ENCODE assay signal across 1 cellular context in genomic region chr20:44394520-44395182, GRCh38.
TF ChIP-seq lines count a peak whose summit lies in the region.

No MANE protein-coding gene starts in this region.

TF ChIP-seq in HepG2, 621 proteins besides CTCF, POLR2A, EP300 and RAD21 (continued from another document and continues in another):
- TF ChIP-seq ZFP36L1 (CRISPR knock-in tag; IDR thresholded peaks at IDR 0.05) (peak; percentile 88; the same call in 1 of the 2 replicates), KAT8 (CRISPR knock-in tag; IDR thresholded peaks at IDR 0.05) (peak; percentile 93), KDM5B (CRISPR knock-in tag; IDR thresholded peaks at IDR 0.05; ENCODE audit: borderline replicate concordance) (peak; percentile 16; the same call in 1 of the 2 replicates), ZNF350 (CRISPR knock-in tag; IDR thresholded peaks at IDR 0.05; ENCODE audit: borderline replicate concordance, low read depth) (peak; percentile 100), CBX5 (CRISPR knock-in tag; IDR thresholded peaks at IDR 0.05; ENCODE audit: borderline replicate concordance) (peak; percentile 98), ZNF224 (CRISPR knock-in tag; IDR thresholded peaks at IDR 0.05) (peak; percentile 98), ZFP1 (CRISPR knock-in tag; IDR thresholded peaks at IDR 0.05) (peak; percentile 92), STAT5B (CRISPR knock-in tag; IDR thresholded peaks at IDR 0.05) (peak; percentile 94), SP1 (IDR thresholded peaks at IDR 0.05) (no peak), SP1 (CRISPR knock-in tag; IDR thresholded peaks at IDR 0.05) (peak; percentile 66), HDAC6 (IDR thresholded peaks at IDR 0.05; ENCODE audit: low read depth, low read length) (no peak), HIVEP1 (CRISPR knock-in tag; IDR thresholded peaks at IDR 0.05) (peak; percentile 96), KDM4B (CRISPR knock-in tag; IDR thresholded peaks at IDR 0.05) (peak; percentile 99), SIX4 (CRISPR knock-in tag; IDR thresholded peaks at IDR 0.05) (peak; percentile 94), SAFB2 (CRISPR knock-in tag; IDR thresholded peaks at IDR 0.05; ENCODE audit: borderline replicate concordance, low read depth) (peak; percentile 92), MED13 (CRISPR knock-in tag; IDR thresholded peaks at IDR 0.05) (peak; percentile 99), SRF (IDR thresholded peaks at IDR 0.05; ENCODE audit: low read depth, low read length) (peak; percentile 71), KDM6A (CRISPR knock-in tag; IDR thresholded peaks at IDR 0.05; ENCODE audit: low read depth) (peak; percentile 100), NONO (IDR thresholded peaks at IDR 0.05) (no peak), NONO (CRISPR knock-in tag; conservative IDR thresholded peaks at IDR 0.05) (peak; percentile 99), SETDB1 (CRISPR knock-in tag; IDR thresholded peaks at IDR 0.05; ENCODE audit: borderline replicate concordance) (peak; percentile 81; the same call in 1 of the 2 replicates), BRCA1 (CRISPR knock-in tag; IDR thresholded peaks at IDR 0.05) (no peak), KMT2B (CRISPR knock-in tag; IDR thresholded peaks at IDR 0.05) (peak; percentile 74), ZNF280B (CRISPR knock-in tag; IDR thresholded peaks at IDR 0.05; ENCODE audit: borderline replicate concordance) (no peak; the same call in 1 of the 2 replicates), ZNF713 (CRISPR knock-in tag; IDR thresholded peaks at IDR 0.05) (no peak), ARNT2 (CRISPR knock-in tag; IDR thresholded peaks at IDR 0.05; ENCODE audit: low read depth) (peak; percentile 94), GABPA (IDR thresholded peaks at IDR 0.05; ENCODE audit: low read depth, low read length) (no peak), GABPA (CRISPR knock-in tag; IDR thresholded peaks at IDR 0.05; ENCODE audit: low read depth) (peak; percentile 68), ZNF367 (CRISPR knock-in tag; IDR thresholded peaks at IDR 0.05; ENCODE audit: borderline replicate concordance) (0 out of 2 replicates have a peak, but pooled peaks have one; percentile 43), ZNF484 (CRISPR knock-in tag; IDR thresholded peaks at IDR 0.05; ENCODE audit: borderline replicate concordance, low read depth) (no peak), NR2F2 (IDR thresholded peaks at IDR 0.05; ENCODE audit: borderline replicate concordance, low read depth) (peak; percentile 98), NFKBIZ (CRISPR knock-in tag; IDR thresholded peaks at IDR 0.05) (peak; percentile 99), ZSCAN30 (CRISPR knock-in tag; IDR thresholded peaks at IDR 0.05) (peak; percentile 97), SOX5 (CRISPR knock-in tag; IDR thresholded peaks at IDR 0.05; ENCODE audit: borderline replicate concordance) (peak; percentile 97), CHD4 (IDR thresholded peaks at IDR 0.05; ENCODE audit: borderline replicate concordance, low read length) (no peak), ARHGAP35 (CRISPR knock-in tag; IDR thresholded peaks at IDR 0.05; ENCODE audit: borderline replicate concordance) (peak; percentile 50), FOXC1 (CRISPR knock-in tag; IDR thresholded peaks at IDR 0.05; ENCODE audit: borderline replicate concordance) (peak; percentile 95), MTF2 (CRISPR knock-in tag; IDR thresholded peaks at IDR 0.05; ENCODE audit: borderline replicate concordance) (peak; percentile 93), MEIS2 (CRISPR knock-in tag; IDR thresholded peaks at IDR 0.05) (peak; percentile 99), GTF2F1 (IDR thresholded peaks at IDR 0.05; ENCODE audit: low read length) (no peak), IRF2 (CRISPR knock-in tag; IDR thresholded peaks at IDR 0.05) (peak; percentile 87), ZKSCAN1 (IDR thresholded peaks at IDR 0.05; ENCODE audit: low read length) (0 out of 2 replicates have a peak, but pooled peaks have one; percentile 27), RBM39 (IDR thresholded peaks at IDR 0.05; ENCODE audit: low read depth, low read length, poor library complexity, severe bottlenecking) (peak; percentile 2), PAX8 (CRISPR knock-in tag; IDR thresholded peaks at IDR 0.05; ENCODE audit: borderline replicate concordance) (no peak; the same call in 1 of the 2 replicates), FOXA3 (CRISPR knock-in tag; IDR thresholded peaks at IDR 0.05) (peak; percentile 100), GMEB1 (CRISPR knock-in tag; IDR thresholded peaks at IDR 0.05; ENCODE audit: borderline replicate concordance) (peak; percentile 68; the same call in 1 of the 2 replicates), ZNF143 (CRISPR knock-in tag; IDR thresholded peaks at IDR 0.05) (peak; percentile 72), ZXDC (CRISPR knock-in tag; IDR thresholded peaks at IDR 0.05) (peak; percentile 82), TP53 (CRISPR knock-in tag; conservative IDR thresholded peaks at IDR 0.05) (peak; percentile 88; the same call in 1 of the 2 replicates), HNF1B (CRISPR knock-in tag; IDR thresholded peaks at IDR 0.05) (peak; percentile 100), FLYWCH1 (CRISPR knock-in tag; IDR thresholded peaks at IDR 0.05) (no peak; the same call in 1 of the 2 replicates), ZNF432 (CRISPR knock-in tag; IDR thresholded peaks at IDR 0.05; ENCODE audit: borderline replicate concordance) (no peak; the same call in 1 of the 2 replicates), ZNF616 (CRISPR knock-in tag; IDR thresholded peaks at IDR 0.05; ENCODE audit: low read depth) (0 out of 2 replicates have a peak, but pooled peaks have one; percentile 74), ZNF652 (CRISPR knock-in tag; IDR thresholded peaks at IDR 0.05; ENCODE audit: borderline replicate concordance, low read depth) (peak; percentile 76), CCAR2 (optimal IDR thresholded peaks at IDR 0.05; ENCODE audit: low read depth, low read length) (peak; percentile 96), ZNF605 (CRISPR knock-in tag; IDR thresholded peaks at IDR 0.05) (peak; percentile 100), ATM (IDR thresholded peaks at IDR 0.05; ENCODE audit: borderline replicate concordance) (no peak), TCF7 (IDR thresholded peaks at IDR 0.05; ENCODE audit: low read depth) (peak; percentile 99), ZNF552 (CRISPR knock-in tag; IDR thresholded peaks at IDR 0.05; ENCODE audit: borderline replicate concordance) (peak; percentile 91; the same call in 1 of the 2 replicates), ARNTL (CRISPR knock-in tag; IDR thresholded peaks at IDR 0.05) (peak; percentile 97), ZNF781 (CRISPR knock-in tag; IDR thresholded peaks at IDR 0.05; ENCODE audit: borderline replicate concordance, not compliant biosample characterization) (peak; percentile 98)
- TF ChIP-seq, protein P1, sequence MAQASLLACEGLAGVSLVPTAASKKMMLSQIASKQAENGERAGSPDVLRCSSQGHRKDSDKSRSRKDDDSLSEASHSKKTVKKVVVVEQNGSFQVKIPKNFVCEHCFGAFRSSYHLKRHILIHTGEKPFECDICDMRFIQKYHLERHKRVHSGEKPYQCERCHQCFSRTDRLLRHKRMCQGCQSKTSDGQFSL (CRISPR knock-in tag; IDR thresholded peaks at IDR 0.05): peak; percentile 85
- TF ChIP-seq, protein P2, sequence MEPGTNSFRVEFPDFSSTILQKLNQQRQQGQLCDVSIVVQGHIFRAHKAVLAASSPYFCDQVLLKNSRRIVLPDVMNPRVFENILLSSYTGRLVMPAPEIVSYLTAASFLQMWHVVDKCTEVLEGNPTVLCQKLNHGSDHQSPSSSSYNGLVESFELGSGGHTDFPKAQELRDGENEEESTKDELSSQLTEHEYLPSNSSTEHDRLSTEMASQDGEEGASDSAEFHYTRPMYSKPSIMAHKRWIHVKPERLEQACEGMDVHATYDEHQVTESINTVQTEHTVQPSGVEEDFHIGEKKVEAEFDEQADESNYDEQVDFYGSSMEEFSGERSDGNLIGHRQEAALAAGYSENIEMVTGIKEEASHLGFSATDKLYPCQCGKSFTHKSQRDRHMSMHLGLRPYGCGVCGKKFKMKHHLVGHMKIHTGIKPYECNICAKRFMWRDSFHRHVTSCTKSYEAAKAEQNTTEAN (CRISPR knock-in tag; conservative IDR thresholded peaks at IDR 0.05): peak; percentile 91
- TF ChIP-seq, protein P3, sequence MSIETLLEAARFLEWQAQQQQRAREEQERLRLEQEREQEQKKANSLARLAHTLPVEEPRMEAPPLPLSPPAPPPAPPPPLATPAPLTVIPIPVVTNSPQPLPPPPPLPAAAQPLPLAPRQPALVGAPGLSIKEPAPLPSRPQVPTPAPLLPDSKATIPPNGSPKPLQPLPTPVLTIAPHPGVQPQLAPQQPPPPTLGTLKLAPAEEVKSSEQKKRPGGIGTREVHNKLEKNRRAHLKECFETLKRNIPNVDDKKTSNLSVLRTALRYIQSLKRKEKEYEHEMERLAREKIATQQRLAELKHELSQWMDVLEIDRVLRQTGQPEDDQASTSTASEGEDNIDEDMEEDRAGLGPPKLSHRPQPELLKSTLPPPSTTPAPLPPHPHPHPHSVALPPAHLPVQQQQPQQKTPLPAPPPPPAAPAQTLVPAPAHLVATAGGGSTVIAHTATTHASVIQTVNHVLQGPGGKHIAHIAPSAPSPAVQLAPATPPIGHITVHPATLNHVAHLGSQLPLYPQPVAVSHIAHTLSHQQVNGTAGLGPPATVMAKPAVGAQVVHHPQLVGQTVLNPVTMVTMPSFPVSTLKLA (IDR thresholded peaks at IDR 0.05): no peak
- TF ChIP-seq, protein P4, sequence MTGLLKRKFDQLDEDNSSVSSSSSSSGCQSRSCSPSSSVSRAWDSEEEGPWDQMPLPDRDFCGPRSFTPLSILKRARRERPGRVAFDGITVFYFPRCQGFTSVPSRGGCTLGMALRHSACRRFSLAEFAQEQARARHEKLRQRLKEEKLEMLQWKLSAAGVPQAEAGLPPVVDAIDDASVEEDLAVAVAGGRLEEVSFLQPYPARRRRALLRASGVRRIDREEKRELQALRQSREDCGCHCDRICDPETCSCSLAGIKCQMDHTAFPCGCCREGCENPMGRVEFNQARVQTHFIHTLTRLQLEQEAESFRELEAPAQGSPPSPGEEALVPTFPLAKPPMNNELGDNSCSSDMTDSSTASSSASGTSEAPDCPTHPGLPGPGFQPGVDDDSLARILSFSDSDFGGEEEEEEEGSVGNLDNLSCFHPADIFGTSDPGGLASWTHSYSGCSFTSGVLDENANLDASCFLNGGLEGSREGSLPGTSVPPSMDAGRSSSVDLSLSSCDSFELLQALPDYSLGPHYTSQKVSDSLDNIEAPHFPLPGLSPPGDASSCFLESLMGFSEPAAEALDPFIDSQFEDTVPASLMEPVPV (CRISPR knock-in tag; IDR thresholded peaks at IDR 0.05): peak; percentile 99
